In genomic region chr14:103886304-103887169, GRCh38 we compare ENCODE assay signal across 1 cellular context.
TF ChIP-seq lines count a peak whose summit lies in the region.

No MANE protein-coding gene starts in this region.

TF ChIP-seq in HepG2, 621 proteins besides CTCF, POLR2A, EP300 and RAD21 (continued from another document and continues in another):
- no peak for TF ChIP-seq HDAC6 (IDR thresholded peaks at IDR 0.05; ENCODE audit: low read depth, low read length)
- no peak for TF ChIP-seq ZNF17 (CRISPR knock-in tag; IDR thresholded peaks at IDR 0.05)
- TF ChIP-seq JUND (CRISPR knock-in tag; IDR thresholded peaks at IDR 0.05): no peak
- peak; percentile 44; the same call in 1 of the 2 replicates for TF ChIP-seq ZNF362 (CRISPR knock-in tag; IDR thresholded peaks at IDR 0.05; ENCODE audit: borderline replicate concordance)
- no peak for TF ChIP-seq GMEB1 (CRISPR knock-in tag; IDR thresholded peaks at IDR 0.05; ENCODE audit: borderline replicate concordance)
- no peak for TF ChIP-seq SALL2 (CRISPR knock-in tag; IDR thresholded peaks at IDR 0.05)
- peak; percentile 73; the same call in 1 of the 2 replicates for TF ChIP-seq ZNF331 (CRISPR knock-in tag; IDR thresholded peaks at IDR 0.05)
- TF ChIP-seq ZNF547 (CRISPR knock-in tag; IDR thresholded peaks at IDR 0.05): peak; percentile 20; the same call in 1 of the 2 replicates
- no peak for TF ChIP-seq ZNF280B (CRISPR knock-in tag; IDR thresholded peaks at IDR 0.05; ENCODE audit: borderline replicate concordance)
- no peak for TF ChIP-seq ZNF652 (CRISPR knock-in tag; IDR thresholded peaks at IDR 0.05; ENCODE audit: borderline replicate concordance, low read depth)
- TF ChIP-seq BCLAF1 (IDR thresholded peaks at IDR 0.05): no peak
- TF ChIP-seq DMTF1 (CRISPR knock-in tag; IDR thresholded peaks at IDR 0.05): no peak
- TF ChIP-seq ZSCAN25 (CRISPR knock-in tag; IDR thresholded peaks at IDR 0.05): no peak
- peak; percentile 48; the same call in 1 of the 2 replicates for TF ChIP-seq ATF2 (CRISPR knock-in tag; IDR thresholded peaks at IDR 0.05)
- TF ChIP-seq SRSF9 (IDR thresholded peaks at IDR 0.05; ENCODE audit: borderline replicate concordance, insufficient read depth, low read depth, low read length, poor library complexity, severe bottlenecking): no peak
- no peak for TF ChIP-seq DZIP1 (CRISPR knock-in tag; IDR thresholded peaks at IDR 0.05)
- peak; percentile 85; the same call in 1 of the 2 replicates for TF ChIP-seq ARID2 (CRISPR knock-in tag; IDR thresholded peaks at IDR 0.05; ENCODE audit: borderline replicate concordance)
- no peak for TF ChIP-seq ZNF142 (CRISPR knock-in tag; IDR thresholded peaks at IDR 0.05)
- peak; percentile 57; the same call in 1 of the 2 replicates for TF ChIP-seq ZBTB25 (CRISPR knock-in tag; IDR thresholded peaks at IDR 0.05)
- peak; percentile 55 for TF ChIP-seq MED1 (CRISPR knock-in tag; IDR thresholded peaks at IDR 0.05)
- no peak for TF ChIP-seq MXD1 (CRISPR knock-in tag; IDR thresholded peaks at IDR 0.05)
- TF ChIP-seq SNAPC5 (CRISPR knock-in tag; IDR thresholded peaks at IDR 0.05; ENCODE audit: borderline replicate concordance): no peak
- no peak for TF ChIP-seq SNRNP70 (IDR thresholded peaks at IDR 0.05; ENCODE audit: low read depth, low read length)
- no peak for TF ChIP-seq FUBP1 (CRISPR knock-in tag; IDR thresholded peaks at IDR 0.05; ENCODE audit: borderline replicate concordance)
